In the genomic region with DNA sequence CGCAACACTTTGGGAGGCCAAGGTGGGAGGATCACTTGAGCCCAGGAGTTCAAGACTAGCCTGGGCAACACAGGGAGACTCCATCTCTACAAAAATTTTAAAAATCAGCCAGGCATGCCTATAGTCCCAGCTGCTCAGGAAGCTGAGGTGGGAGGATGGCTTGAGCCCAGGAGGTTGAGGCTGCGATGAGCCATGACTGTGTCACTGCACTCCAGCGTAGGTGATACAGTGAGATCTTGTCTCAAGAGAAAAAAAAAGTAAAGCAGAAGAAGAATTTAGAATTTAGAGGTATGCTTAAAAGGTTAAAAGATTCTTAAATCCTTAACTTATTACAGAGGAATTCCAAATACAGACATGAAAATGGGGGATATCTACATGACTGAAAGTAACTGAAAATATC, we compare ENCODE assay signal across 1 cellular context.
TF ChIP-seq lines count a peak whose summit lies in the region.

No MANE protein-coding gene starts in this region.

TF ChIP-seq in GM23338, 12 proteins besides CTCF, POLR2A, EP300 and RAD21 (continued from another document):
- no peak for TF ChIP-seq EZH2 (IDR thresholded peaks at IDR 0.05; ENCODE audit: low read depth, unreplicated experiment)
- TF ChIP-seq STAT1 (IDR thresholded peaks at IDR 0.05; ENCODE audit: unreplicated experiment), result no peak
- TF ChIP-seq POLR2AphosphoS5 (IDR thresholded peaks at IDR 0.05; ENCODE audit: low read depth), result no peak
- TF ChIP-seq CREB1 (CRISPR knock-in tag; IDR thresholded peaks at IDR 0.05; ENCODE audit: low read depth), result no peak
- TF ChIP-seq ZNF331 (CRISPR knock-in tag; IDR thresholded peaks at IDR 0.05; ENCODE audit: low read depth), result no peak
- TF ChIP-seq JUNB (IDR thresholded peaks at IDR 0.05; ENCODE audit: unreplicated experiment), result no peak
- TF ChIP-seq ZNF114 (CRISPR knock-in tag; IDR thresholded peaks at IDR 0.05), result no peak
- no peak for TF ChIP-seq NANOG (IDR thresholded peaks at IDR 0.05; ENCODE audit: borderline replicate concordance)
- TF ChIP-seq, protein P1, sequence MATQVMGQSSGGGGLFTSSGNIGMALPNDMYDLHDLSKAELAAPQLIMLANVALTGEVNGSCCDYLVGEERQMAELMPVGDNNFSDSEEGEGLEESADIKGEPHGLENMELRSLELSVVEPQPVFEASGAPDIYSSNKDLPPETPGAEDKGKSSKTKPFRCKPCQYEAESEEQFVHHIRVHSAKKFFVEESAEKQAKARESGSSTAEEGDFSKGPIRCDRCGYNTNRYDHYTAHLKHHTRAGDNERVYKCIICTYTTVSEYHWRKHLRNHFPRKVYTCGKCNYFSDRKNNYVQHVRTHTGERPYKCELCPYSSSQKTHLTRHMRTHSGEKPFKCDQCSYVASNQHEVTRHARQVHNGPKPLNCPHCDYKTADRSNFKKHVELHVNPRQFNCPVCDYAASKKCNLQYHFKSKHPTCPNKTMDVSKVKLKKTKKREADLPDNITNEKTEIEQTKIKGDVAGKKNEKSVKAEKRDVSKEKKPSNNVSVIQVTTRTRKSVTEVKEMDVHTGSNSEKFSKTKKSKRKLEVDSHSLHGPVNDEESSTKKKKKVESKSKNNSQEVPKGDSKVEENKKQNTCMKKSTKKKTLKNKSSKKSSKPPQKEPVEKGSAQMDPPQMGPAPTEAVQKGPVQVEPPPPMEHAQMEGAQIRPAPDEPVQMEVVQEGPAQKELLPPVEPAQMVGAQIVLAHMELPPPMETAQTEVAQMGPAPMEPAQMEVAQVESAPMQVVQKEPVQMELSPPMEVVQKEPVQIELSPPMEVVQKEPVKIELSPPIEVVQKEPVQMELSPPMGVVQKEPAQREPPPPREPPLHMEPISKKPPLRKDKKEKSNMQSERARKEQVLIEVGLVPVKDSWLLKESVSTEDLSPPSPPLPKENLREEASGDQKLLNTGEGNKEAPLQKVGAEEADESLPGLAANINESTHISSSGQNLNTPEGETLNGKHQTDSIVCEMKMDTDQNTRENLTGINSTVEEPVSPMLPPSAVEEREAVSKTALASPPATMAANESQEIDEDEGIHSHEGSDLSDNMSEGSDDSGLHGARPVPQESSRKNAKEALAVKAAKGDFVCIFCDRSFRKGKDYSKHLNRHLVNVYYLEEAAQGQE (IDR thresholded peaks at IDR 0.05; ENCODE audit: unreplicated experiment), result no peak
- TF ChIP-seq, protein P2, sequence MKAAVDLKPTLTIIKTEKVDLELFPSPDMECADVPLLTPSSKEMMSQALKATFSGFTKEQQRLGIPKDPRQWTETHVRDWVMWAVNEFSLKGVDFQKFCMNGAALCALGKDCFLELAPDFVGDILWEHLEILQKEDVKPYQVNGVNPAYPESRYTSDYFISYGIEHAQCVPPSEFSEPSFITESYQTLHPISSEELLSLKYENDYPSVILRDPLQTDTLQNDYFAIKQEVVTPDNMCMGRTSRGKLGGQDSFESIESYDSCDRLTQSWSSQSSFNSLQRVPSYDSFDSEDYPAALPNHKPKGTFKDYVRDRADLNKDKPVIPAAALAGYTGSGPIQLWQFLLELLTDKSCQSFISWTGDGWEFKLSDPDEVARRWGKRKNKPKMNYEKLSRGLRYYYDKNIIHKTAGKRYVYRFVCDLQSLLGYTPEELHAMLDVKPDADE (IDR thresholded peaks at IDR 0.05), result no peak
TF ChIP-seq in GM23338: peak in this region for 0.
